In genomic region chr7:107045195-107045960, GRCh38 we compare ENCODE assay signal across 8 cellular contexts. TPM values are rescaled to one million over a fixed set of nuclear protein-coding genes. Genes with fewer than 3 reads are reported as not detected.
A peak's percentile ranks its signal among the peaks of the same experiment; 100 is the strongest.
DNase-seq lines count a peak whose midpoint lies in the region; ATAC-seq and TF ChIP-seq lines count a peak whose summit lies in the region.

No MANE protein-coding gene starts in this region.

- no peaks in the 10 kb centered on the region for H3K36me3 ChIP-seq in esophagus squamous epithelium

- TF ChIP-seq CTCF in esophagus squamous epithelium (IDR thresholded peaks at IDR 0.05) (no peak), osteocyte (IDR thresholded peaks at IDR 0.05) (no peak)

- H3K27ac ChIP-seq in esophagus squamous epithelium, result peak overlapping the region; percentile 13 to 91 (median 82)

- H3K4me3 Mint-ChIP-seq in activated CD4-positive, alpha-beta T cell treated with anti-CD3 and anti-CD28 coated beads, Interleukin-2, amount 10 ng/mL, durations not matched to agents 7 days and 5 days, result peak overlapping the region; percentile 83
- H3K4me3 Mint-ChIP-seq in osteocyte (ENCODE audit: unreplicated experiment), result peak overlapping the region; percentile 87

- POLR2A ChIA-PET in activated CD4-positive, alpha-beta T cell treated with anti-CD3 and anti-CD28 coated beads, Interleukin-2, amount 10 ng/mL, durations not matched to agents 7 days and 5 days (lab: Charles Lee), result no interaction called here

- peaks cover 47% of the 10 kb centered on the region for H3K27me3 Mint-ChIP-seq in activated CD4-positive, alpha-beta T cell treated with anti-CD3 and anti-CD28 coated beads, Interleukin-2, amount 10 ng/mL, durations not matched to agents 7 days and 5 days
- peaks cover 8% of the 10 kb centered on the region for H3K27me3 Mint-ChIP-seq in osteocyte (ENCODE audit: unreplicated experiment)

- H3K36me3 Mint-ChIP-seq in activated CD4-positive, alpha-beta T cell treated with anti-CD3 and anti-CD28 coated beads, Interleukin-2, amount 10 ng/mL, durations not matched to agents 7 days and 5 days (ENCODE audit: low read depth), result no peaks in the 10 kb centered on the region
- H3K36me3 Mint-ChIP-seq in osteocyte (ENCODE audit: unreplicated experiment), result no peaks in the 10 kb centered on the region

- peaks cover 17% of the 10 kb centered on the region for H3K4me1 Mint-ChIP-seq in activated CD4-positive, alpha-beta T cell treated with anti-CD3 and anti-CD28 coated beads, Interleukin-2, amount 10 ng/mL, durations not matched to agents 7 days and 5 days
- peaks cover 17% of the 10 kb centered on the region for H3K4me1 Mint-ChIP-seq in osteocyte (ENCODE audit: unreplicated experiment)

- H3K27ac Mint-ChIP-seq in activated CD4-positive, alpha-beta T cell treated with anti-CD3 and anti-CD28 coated beads, Interleukin-2, amount 10 ng/mL, durations not matched to agents 7 days and 5 days, result no peak overlapping the region
- no peak overlapping the region for H3K27ac Mint-ChIP-seq in osteocyte (ENCODE audit: unreplicated experiment)

- peaks cover 0 to 32% (median 2%) of the 10 kb centered on the region in 4 donors for H3K27me3 ChIP-seq in esophagus squamous epithelium

- TF ChIP-seq POLR2A in esophagus squamous epithelium (IDR thresholded peaks at IDR 0.05), result no peak

- ATAC-seq in activated CD4-positive, CD25-positive, alpha-beta regulatory T cell treated with anti-CD3 and anti-CD28 coated beads, Interleukin-2, amount 50 U/mL, for 24 hours, result no peak

- in situ Hi-C loops in SK-MEL-5 (cut with HindIII; ENCODE audit: low pct_unique_long_range_greater_than_20kb, low sequenced_read_pairs), result no loop called here

- peaks cover 2% of the 10 kb centered on the region for H3K9me3 Mint-ChIP-seq in activated CD4-positive, alpha-beta T cell treated with anti-CD3 and anti-CD28 coated beads, Interleukin-2, amount 10 ng/mL, durations not matched to agents 7 days and 5 days
- H3K9me3 Mint-ChIP-seq in osteocyte (ENCODE audit: unreplicated experiment), result no peaks in the 10 kb centered on the region

- intact Hi-C loops in esophagus squamous epithelium (cut with DNase I), result no loop called here

- WGBS in esophagus squamous epithelium, 2 donors, result 1 to 3% methylated on average over 23 to 25 of the region's 29 CpGs

- H3K9me3 ChIP-seq in esophagus squamous epithelium, result no peaks in the 10 kb centered on the region

- peaks cover 9 to 34% (median 11%) of the 10 kb centered on the region in 3 donors for H3K4me1 ChIP-seq in esophagus squamous epithelium

- CTCF ChIA-PET in activated CD4-positive, alpha-beta T cell treated with anti-CD3 and anti-CD28 coated beads, Interleukin-2, amount 10 ng/mL, durations not matched to agents 7 days and 5 days (lab: Charles Lee), result interaction anchor here (1.0 kb wide), 1 partner anchor 59 kb away, joined by 3 read pairs; no protein-coding TSS in a partner anchor

- DNase-seq in activated CD4-positive, alpha-beta T cell treated with anti-CD3 and anti-CD28 coated beads, Interleukin-2, amount 10 ng/mL, durations not matched to agents 7 days and 5 days, result no peak
- no peak for DNase-seq in activated CD4-positive, alpha-beta T cell treated with anti-CD3 and anti-CD28 coated beads, Interleukin-2, amount 50 U/mL, for 48 hours
- DNase-seq in SK-MEL-5 (ENCODE audit: low read depth, low spot score) (peak; percentile 14), esophagus squamous epithelium (lab: John Stamatoyannopoulos, UW) (no peak), osteocyte (ENCODE audit: extremely low spot score, unreplicated experiment) (no peak), GM19238 (ENCODE audit: insufficient read length, low spot score) (no peak), NCI-H226 (no peak)

- H3K4me3 ChIP-seq in esophagus squamous epithelium, result peak overlapping the region; percentile 43 to 84 (median 68)

RNA-seq across cellular contexts. Expression of gene PRKAR2B, which starts 0.9 kb away (rescaled TPM):
- total RNA-seq in activated CD4-positive, alpha-beta T cell treated with anti-CD3 and anti-CD28 coated beads, Interleukin-2, amount 10 ng/mL, durations not matched to agents 7 days and 5 days, result 1 to 10 TPM; 1.2 to 1.4 TPM
- 23.1 and 24.8 TPM in 2 replicates for total RNA-seq in SK-MEL-5 (2014; rRNA removed; shearing (Covaris generic))
- polyA plus RNA-seq in SK-MEL-5 (2015; cell fraction: cytosol; rRNA removed), result 24.6 and 25.9 TPM in 2 replicates
- polyA plus RNA-seq in SK-MEL-5 (2015; cell fraction: nucleus; rRNA removed), result 3.1 and 7.2 TPM in 2 replicates
- total RNA-seq in esophagus squamous epithelium (10 to 100 TPM in 1 of 4 donors, 1 to 10 TPM in 3; 1.1 to 23.1 (median 4.2) TPM), osteocyte (3.3 and 3.4 TPM in 2 replicates)
